ENCODE assay signal across 27 cellular contexts in the genomic region with DNA sequence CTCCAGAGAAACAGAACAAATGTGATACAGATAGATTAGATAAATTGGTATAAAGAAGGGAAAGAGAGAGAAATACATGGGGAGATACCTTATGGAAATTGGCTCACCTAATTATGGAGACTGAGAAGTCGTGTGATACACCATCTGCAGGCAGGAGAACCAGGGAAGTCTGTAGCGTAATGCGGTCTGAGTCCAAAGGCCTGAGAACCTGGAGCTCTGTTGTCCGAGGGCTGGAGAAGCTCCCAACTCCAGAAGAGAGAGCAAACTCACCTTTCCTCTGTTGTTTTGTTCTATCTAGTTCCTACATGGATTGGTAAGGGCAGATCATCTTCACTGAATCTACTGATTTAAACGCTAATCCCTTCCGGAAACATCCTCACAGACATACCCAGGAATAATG.
"Had no signal": no experiment of that assay in that cellular context is flagged by ENCODE, and none has a peak within 500 bp of the region (broad histone marks: within the 10 kb centered on the region; RNA-seq: fewer than 3 reads in every experiment).

No MANE protein-coding gene starts in this region.

- H3K4me3 ChIP-seq: colonic mucosa, coronary artery, dorsolateral prefrontal cortex, esophagus muscularis mucosa, esophagus squamous epithelium, gastrocnemius medialis, gastroesophageal sphincter, heart left ventricle, heart right ventricle had no signal

- DNase-seq: colonic mucosa; cortex of kidney; dermis blood vessel endothelial cell; dorsolateral prefrontal cortex; effector CD4-positive, alpha-beta T cell; effector CD8-positive, alpha-beta T cell; effector memory CD4-positive, alpha-beta T cell; effector memory CD8-positive, alpha-beta T cell; endodermal cell; erythroblast; esophagus squamous epithelium; foreskin fibroblast; foreskin keratinocyte; foreskin melanocyte; gastrocnemius medialis; glutamatergic neuron; head of caudate nucleus; heart left ventricle; heart right ventricle had no signal

- H3K27me3 ChIP-seq: colonic mucosa, dorsolateral prefrontal cortex, esophagus muscularis mucosa, esophagus squamous epithelium, foreskin keratinocyte, gastrocnemius medialis, gastroesophageal sphincter, heart left ventricle, heart right ventricle had no signal

- H3K9me3 ChIP-seq: colonic mucosa, esophagus muscularis mucosa, esophagus squamous epithelium, gastrocnemius medialis had no signal

- ATAC-seq: effector memory CD8-positive, alpha-beta T cell; esophagus mucosa; foreskin keratinocyte; gastrocnemius medialis; gastroesophageal sphincter; heart left ventricle; heart right ventricle had no signal

- H3K4me1 ChIP-seq: colonic mucosa, esophagus muscularis mucosa, esophagus squamous epithelium, foreskin keratinocyte, gastrocnemius medialis, gastroesophageal sphincter, heart left ventricle, heart right ventricle had no signal

- FAIRE-seq: colon, endothelial cell of umbilical vein, frontal cortex had no signal

- H3K36me3 ChIP-seq: colonic mucosa, esophagus muscularis mucosa, esophagus squamous epithelium, gastrocnemius medialis, gastroesophageal sphincter, heart left ventricle, heart right ventricle had no signal

- H3K27ac ChIP-seq: colonic mucosa, coronary artery, dorsolateral prefrontal cortex, epithelial cell of prostate, esophagus muscularis mucosa, esophagus squamous epithelium, foreskin keratinocyte, gastrocnemius medialis, gastroesophageal sphincter, heart left ventricle, heart right ventricle had no signal
